In the genomic region with DNA sequence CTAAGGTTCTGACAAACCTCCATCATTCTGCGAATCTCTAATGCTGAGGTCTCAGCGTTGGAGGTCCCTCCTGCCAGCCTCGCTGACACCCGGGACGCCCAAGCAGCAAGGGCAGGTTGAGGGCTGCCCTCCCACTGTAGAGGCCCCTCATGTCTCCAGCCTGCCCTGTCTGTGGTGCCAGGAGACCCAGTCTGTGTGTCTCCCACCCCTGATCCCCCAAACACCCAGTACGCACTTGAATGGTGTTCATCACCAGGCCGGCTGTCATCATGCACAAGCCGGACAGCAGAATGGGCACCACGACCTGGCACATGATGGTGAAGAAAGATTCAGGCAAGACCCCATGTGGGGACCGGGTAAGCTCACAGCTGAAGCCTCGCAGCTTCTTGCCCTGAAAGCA, we compare ENCODE assay signal across 20 cellular contexts. TPM values are rescaled to one million over a fixed set of nuclear protein-coding genes. Genes with fewer than 3 reads are reported as not detected.
DNase-seq lines count a peak whose midpoint lies in the region; ATAC-seq, FAIRE-seq and TF ChIP-seq lines count a peak whose summit lies in the region.
"Had no signal": no experiment of that assay in that cellular context is flagged by ENCODE, and none has a peak within 500 bp of the region (broad histone marks: within the 10 kb centered on the region; RNA-seq: fewer than 3 reads in every experiment).

No MANE protein-coding gene starts in this region.

- TF ChIP-seq EP300 in HepG2 (IDR thresholded peaks at IDR 0.05; ENCODE audit: low read depth in 2 of 2, low read length in 2 of 2) (no peak), HepG2 (CRISPR knock-in tag; IDR thresholded peaks at IDR 0.05; ENCODE audit: borderline replicate concordance) (no peak)

- no peaks in the 10 kb centered on the region for H4K20me1 ChIP-seq in HepG2 (ENCODE audit: insufficient read depth, low read length)

- TF ChIP-seq RAD21 in HepG2 (CRISPR knock-in tag; IDR thresholded peaks at IDR 0.05) = no peak

- no peak for TF ChIP-seq POLR2A in HepG2 (IDR thresholded peaks at IDR 0.05; ENCODE audit: insufficient read depth in 1 of 2, low read depth in 2 of 2, low read length in 2 of 2)
- no peak for TF ChIP-seq POLR2A in right lobe of liver (IDR thresholded peaks at IDR 0.05)

- H3K4me3 ChIP-seq in HepG2 (replicated peaks in 1 of 3; ENCODE audit: insufficient read depth in 1 of 3, low read depth in 2 of 3, low read length in 3 of 3) (no peak overlapping the region), right lobe of liver (no peak overlapping the region), upper lobe of right lung (no peak overlapping the region)

- peaks cover 34% of the 10 kb centered on the region for H3K4me1 Mint-ChIP-seq in osteocyte (ENCODE audit: unreplicated experiment)

- H3K9me3 ChIP-seq in HepG2 (ENCODE audit: low read length) = no peaks in the 10 kb centered on the region
- no peaks in the 10 kb centered on the region for H3K9me3 ChIP-seq in right lobe of liver
- H3K9me3 ChIP-seq in upper lobe of right lung = no peaks in the 10 kb centered on the region

- 100% methylated on average over 1 of the region's 11 CpGs for WGBS in HepG2 (ENCODE audit: low lambda C conversion rate)
- WGBS in right lobe of liver (ENCODE audit: insufficient coverage, low coverage, low lambda C conversion rate, missing lambda C conversion rate) = no CpG with 5 or more reads among the region's 11 CpGs

- ATAC-seq in HepG2 = no peak
- ATAC-seq in right lobe of liver = no peak
- ATAC-seq in upper lobe of right lung = no peak
- no peak for ATAC-seq in HG03469 (IDR thresholded peaks at IDR 0.05; ENCODE audit: unreplicated experiment)
- ATAC-seq: Panc1 had no signal

- intact Hi-C loops in HepG2 (cut with micrococcal nuclease; ENCODE audit: unreplicated experiment) = loop anchor here (10.0 kb wide), 1 partner anchor 61 kb away; no protein-coding TSS in a partner anchor
- intact Hi-C loops in right lobe of liver (cut with DNase I) = no loop called here
- intact Hi-C loops in upper lobe of right lung (cut with DNase I) = no loop called here

- no TSS peak for BruUV-seq in HepG2 (replicated peaks; lab: Mats Ljungman, UMichigan)

- DNase-seq in HepG2 (ENCODE audit: low spot score) (no peak), right lobe of liver (no peak), ecto neural progenitor cell (ENCODE audit: low spot score) (peak; percentile 24), osteocyte (ENCODE audit: extremely low spot score, unreplicated experiment) (peak; percentile 42), upper lobe of right lung (peak; percentile 40), NCI-H510A treated with DMSO at 0.1 percent for 48 hours (lab: John Stamatoyannopoulos, UW) (no peak), NCI-H2171 (lab: John Stamatoyannopoulos, UW) (no peak)
- DNase-seq: ACHN, AML-193, DMS79 treated with DMSO at 0.1 percent for 48 hours, Kasumi-1, MM.1S, NCI-H1092, NCI-H146, NCI-H2081, NCI-H446 treated with DMSO at 0.1 percent for 48 hours had no signal

- no peak overlapping the region for H3K27ac Mint-ChIP-seq in osteocyte (ENCODE audit: unreplicated experiment)
- H3K27ac Mint-ChIP-seq: HFFc6 had no signal

- peak overlapping the region; percentile 56 for H3K4me2 ChIP-seq in HepG2 (ENCODE audit: low read depth, low read length)

- no peak overlapping the region for H3K4me3 Mint-ChIP-seq in osteocyte (ENCODE audit: unreplicated experiment)
- H3K4me3 Mint-ChIP-seq: HFFc6 had no signal

- POLR2A ChIA-PET in HepG2 (lab: Yijun Ruan, JAX) = interaction anchor here (0.7 to 1.4 kb wide), 2 partner anchors 10 to 28 kb away, joined by 3 to 4 read pairs; partner anchors contain the start of gene SLC41A3

- H3K36me3 Mint-ChIP-seq in osteocyte (ENCODE audit: unreplicated experiment) = peaks cover 3% of the 10 kb centered on the region

- no peak overlapping the region for H2AFZ ChIP-seq in HepG2 (ENCODE audit: low read length)

- H3K27me3 Mint-ChIP-seq in osteocyte (ENCODE audit: unreplicated experiment) = no peaks in the 10 kb centered on the region

- no peaks in the 10 kb centered on the region for H3K9me3 Mint-ChIP-seq in osteocyte (ENCODE audit: unreplicated experiment)
- H3K9me3 Mint-ChIP-seq: HFFc6 had no signal

- H3K27ac ChIP-seq in HepG2 (ENCODE audit: extremely low read length, insufficient read depth, low read length) (peak overlapping the region; percentile 34), right lobe of liver (no peak overlapping the region), upper lobe of right lung (no peak overlapping the region)
- H3K27ac ChIP-seq: C4-2B had no signal

- in situ Hi-C loops in HepG2 (cut with HindIII; ENCODE audit: extremely low pct_ligation_motif_present, low pct_unique_long_range_greater_than_20kb) = no loop called here

- no peaks in the 10 kb centered on the region for H3K27me3 ChIP-seq in HepG2 (ENCODE audit: control insufficient read depth in 1 of 2, insufficient read depth in 2 of 2, low read length in 2 of 2)
- no peaks in the 10 kb centered on the region for H3K27me3 ChIP-seq in right lobe of liver
- no peaks in the 10 kb centered on the region for H3K27me3 ChIP-seq in upper lobe of right lung

- CTCF ChIA-PET in HepG2 (lab: Yijun Ruan, JAX; ENCODE audit: low intra/inter-chr PET ratio, low total read pairs) = no interaction called here

- no peak overlapping the region; the same call in 1 of the 2 replicates for H3K9ac ChIP-seq in HepG2 (ENCODE audit: insufficient read depth, low read depth, low read length)

- no peak for FAIRE-seq in HepG2 (lab: Jason Lieb, UNC)

- H3K4me1 ChIP-seq in HepG2 (ENCODE audit: insufficient read depth, low read length) (peaks cover 38% of the 10 kb centered on the region), right lobe of liver (no peaks in the 10 kb centered on the region), upper lobe of right lung (no peaks in the 10 kb centered on the region)

- H3K36me3 ChIP-seq in HepG2 (replicated peaks in 1 of 2; ENCODE audit: control insufficient read depth in 1 of 2, insufficient read depth in 2 of 2, low read length in 2 of 2) (no peaks in the 10 kb centered on the region), right lobe of liver (no peaks in the 10 kb centered on the region), upper lobe of right lung (no peaks in the 10 kb centered on the region)

- TF ChIP-seq CTCF in HepG2 (CRISPR knock-in tag; IDR thresholded peaks at IDR 0.05) = no peak
- TF ChIP-seq CTCF in right lobe of liver (IDR thresholded peaks at IDR 0.05) = no peak
- no peak for TF ChIP-seq CTCF in osteocyte (IDR thresholded peaks at IDR 0.05)
- TF ChIP-seq CTCF in upper lobe of right lung (IDR thresholded peaks at IDR 0.05) = no peak

- H3K79me2 ChIP-seq in HepG2 (ENCODE audit: insufficient read depth, low read length) = no peaks in the 10 kb centered on the region

TF ChIP-seq in HepG2, 621 proteins besides CTCF, POLR2A, EP300 and RAD21 (continues in another document):
- TF ChIP-seq ZZZ3 (CRISPR knock-in tag; IDR thresholded peaks at IDR 0.05; ENCODE audit: borderline replicate concordance) (no peak), ARHGAP35 (CRISPR knock-in tag; IDR thresholded peaks at IDR 0.05; ENCODE audit: borderline replicate concordance) (no peak), ZBTB3 (CRISPR knock-in tag; IDR thresholded peaks at IDR 0.05; ENCODE audit: borderline replicate concordance, low read depth) (no peak), ZNF703 (CRISPR knock-in tag; IDR thresholded peaks at IDR 0.05; ENCODE audit: borderline replicate concordance) (no peak), SALL2 (CRISPR knock-in tag; IDR thresholded peaks at IDR 0.05) (no peak), ZNF432 (CRISPR knock-in tag; IDR thresholded peaks at IDR 0.05; ENCODE audit: borderline replicate concordance) (no peak), KDM5A (IDR thresholded peaks at IDR 0.05; ENCODE audit: borderline replicate concordance, low read length) (no peak), HNRNPUL1 (IDR thresholded peaks at IDR 0.05; ENCODE audit: low read depth, low read length) (no peak)

RNA-seq across cellular contexts. Expression of gene SLC41A3, which starts 27.8 kb away (rescaled TPM):
- 16.2 and 26.0 TPM in 2 replicates for total RNA-seq in HepG2 (2016; rRNA removed; fragmentation: Illumina TruSeq; extraction: Trizol)
- total RNA-seq in HepG2 (2016; cell fraction: cytosol; rRNA removed; fragmentation: Illumina TruSeq; extraction: Trizol; ENCODE audit: low read depth) = 13.0 and 13.9 TPM in 2 replicates
- 14.4 and 25.9 TPM in 2 replicates for total RNA-seq in HepG2 (2016; cell fraction: insoluble cytoplasmic fraction; rRNA removed; fragmentation: Illumina TruSeq; extraction: Trizol)
- total RNA-seq in HepG2 (2016; cell fraction: membrane; rRNA removed; fragmentation: Illumina TruSeq; extraction: Trizol) = 26.7 and 29.5 TPM in 2 replicates
- total RNA-seq in HepG2 (2016; cell fraction: nucleus; rRNA removed; fragmentation: Illumina TruSeq; extraction: Trizol) = 29.5 and 32.0 TPM in 2 replicates
- 71.1 and 86.1 TPM in 2 replicates for polyA plus RNA-seq in HepG2 (2011; rRNA removed)
- 96.6 and 106 TPM in 2 replicates for polyA plus RNA-seq in HepG2 (2011; cell fraction: cytosol; rRNA removed)
- polyA plus RNA-seq in HepG2 (2011; cell fraction: nucleus; rRNA removed) = 91.3 and 94.1 TPM in 2 replicates
- 29.5 and 44.0 TPM in 2 replicates for polyA plus RNA-seq in HepG2 (2012)
- 14.8 and 14.9 TPM in 2 replicates for polyA plus RNA-seq in HepG2 (2016; cell fraction: cytosol; fragmentation: Illumina TruSeq; extraction: Trizol; ENCODE audit: low read depth)
- polyA plus RNA-seq in HepG2 (2016; cell fraction: insoluble cytoplasmic fraction; fragmentation: Illumina TruSeq; extraction: Trizol; ENCODE audit: low read depth) = 15.7 and 17.4 TPM in 2 replicates
- 21.4 and 26.3 TPM in 2 replicates for polyA plus RNA-seq in HepG2 (2016; cell fraction: membrane; fragmentation: Illumina TruSeq; extraction: Trizol; ENCODE audit: low read depth)
- 46.8 and 48.2 TPM in 2 replicates for polyA plus RNA-seq in HepG2 (2016; cell fraction: nucleus; fragmentation: Illumina TruSeq; extraction: Trizol; ENCODE audit: insufficient read depth, low read depth)
- polyA minus RNA-seq in HepG2 (2011; rRNA and poly(A)+ RNA removed; ENCODE audit: low replicate concordance) = 115 and 139 TPM in 2 replicates
- polyA minus RNA-seq in HepG2 (2011; cell fraction: cytosol; rRNA and poly(A)+ RNA removed) = 31.0 and 41.7 TPM in 2 replicates
- polyA minus RNA-seq in HepG2 (2011; cell fraction: nucleus; rRNA and poly(A)+ RNA removed) = 32.1 and 40.2 TPM in 2 replicates
- 10 to 100 TPM; 12.7 to 29.1 (median 15.9) TPM for total RNA-seq in right lobe of liver
- total RNA-seq in osteocyte = 80.6 and 89.2 TPM in 2 replicates
- 30.8 TPM for total RNA-seq in upper lobe of right lung

Comparison
In these comparisons a context has a peak if more than half of its experiments do, and no peak if none do; other contexts are left out.
1. DNase-seq: peak in ecto neural progenitor cell (single experiment), osteocyte (single experiment) and upper lobe of right lung (single experiment); none in HepG2 (single experiment), right lobe of liver (0 of 3), NCI-H510A treated with DMSO at 0.1 percent for 48 hours (single experiment) and NCI-H2171 (single experiment).